In the genomic region with DNA sequence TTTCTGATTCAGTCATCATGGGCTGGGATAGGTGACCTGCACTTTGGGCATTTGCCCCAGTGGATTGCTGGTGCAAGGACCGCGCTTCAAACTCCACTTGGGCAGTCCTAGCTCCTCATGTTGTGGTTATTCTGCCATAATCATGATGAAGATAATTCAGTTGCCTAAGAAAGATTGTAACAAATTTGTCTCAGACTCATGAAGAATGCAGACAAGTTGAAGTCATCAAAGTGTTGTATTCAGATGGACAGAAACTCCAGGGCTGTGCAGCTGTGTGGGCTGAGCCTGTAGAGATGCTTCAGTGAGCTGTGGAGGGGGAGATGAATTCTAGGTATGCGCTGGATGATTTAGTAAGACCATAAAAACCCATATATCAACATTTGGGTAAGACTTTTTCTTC, we compare ENCODE assay signal across 20 cellular contexts.
"Had no signal": no experiment of that assay in that cellular context is flagged by ENCODE, and none has a peak within 500 bp of the region (broad histone marks: within the 10 kb centered on the region; RNA-seq: fewer than 3 reads in every experiment).

No MANE protein-coding gene starts in this region.

- H3K27ac Mint-ChIP-seq: activated CD4-positive, alpha-beta memory T cell treated with anti-CD3 and anti-CD28 coated beads, Interleukin-2, amount 10 ng/mL, durations not matched to agents 7 days and 5 days; activated naive CD4-positive, alpha-beta T cell treated with anti-CD3 and anti-CD28 coated beads, Interleukin-2, amount 50 U/mL, for 72 hours; brain; stimulated activated naive CD8-positive, alpha-beta T cell treated with anti-CD3 and anti-CD28 coated beads, Interleukin-15, Interleukin-2, amounts not matched to agents 100 ng/mL and 50 ng/mL, for 24 hours; type B pancreatic cell had no signal

- H3K4me3 Mint-ChIP-seq: activated CD4-positive, alpha-beta memory T cell treated with anti-CD3 and anti-CD28 coated beads, Interleukin-2, amount 10 ng/mL, durations not matched to agents 7 days and 5 days; brain; central memory CD8-positive, alpha-beta T cell; naive thymus-derived CD4-positive, alpha-beta T cell; stimulated activated naive CD8-positive, alpha-beta T cell treated with anti-CD3 and anti-CD28 coated beads, Interleukin-15, Interleukin-2, amounts not matched to agents 100 ng/mL and 50 ng/mL, for 24 hours; type B pancreatic cell; WTC11 had no signal

- H3K27me3 ChIP-seq: esophagus muscularis mucosa, hepatocyte, spleen, suprapubic skin had no signal

- DNase-seq: activated CD4-positive, alpha-beta memory T cell treated with anti-CD3 and anti-CD28 coated beads, Interleukin-2, amount 10 ng/mL, durations not matched to agents 7 days and 5 days; activated CD4-positive, alpha-beta T cell treated with anti-CD3 and anti-CD28 coated beads for 4 hours; activated gamma-delta T cell; activated T-cell treated with anti-CD3 and anti-CD28 coated beads, Interleukin-2, amount 50 U/mL, for 48 hours; amniotic stem cell; lower lobe of right lung; naive thymus-derived CD4-positive, alpha-beta T cell; psoas muscle; spleen; T-helper 2 cell had no signal

- H3K27me3 Mint-ChIP-seq: activated CD4-positive, alpha-beta memory T cell treated with anti-CD3 and anti-CD28 coated beads, Interleukin-2, amount 10 ng/mL, durations not matched to agents 7 days and 5 days; brain; central memory CD8-positive, alpha-beta T cell; naive thymus-derived CD4-positive, alpha-beta T cell; stimulated activated naive CD8-positive, alpha-beta T cell treated with anti-CD3 and anti-CD28 coated beads, Interleukin-15, Interleukin-2, amounts not matched to agents 100 ng/mL and 50 ng/mL, for 24 hours; type B pancreatic cell had no signal

- H3K4me1 Mint-ChIP-seq: activated CD4-positive, alpha-beta memory T cell treated with anti-CD3 and anti-CD28 coated beads, Interleukin-2, amount 10 ng/mL, durations not matched to agents 7 days and 5 days; brain; central memory CD8-positive, alpha-beta T cell; naive thymus-derived CD4-positive, alpha-beta T cell had no signal

- H3K4me3 ChIP-seq: coronary artery, esophagus muscularis mucosa, hepatocyte, lower lobe of right lung, psoas muscle, spleen, suprapubic skin had no signal

- H3K9me3 Mint-ChIP-seq: activated CD4-positive, alpha-beta memory T cell treated with anti-CD3 and anti-CD28 coated beads, Interleukin-2, amount 10 ng/mL, durations not matched to agents 7 days and 5 days; brain; central memory CD8-positive, alpha-beta T cell had no signal
